In the genomic region with DNA sequence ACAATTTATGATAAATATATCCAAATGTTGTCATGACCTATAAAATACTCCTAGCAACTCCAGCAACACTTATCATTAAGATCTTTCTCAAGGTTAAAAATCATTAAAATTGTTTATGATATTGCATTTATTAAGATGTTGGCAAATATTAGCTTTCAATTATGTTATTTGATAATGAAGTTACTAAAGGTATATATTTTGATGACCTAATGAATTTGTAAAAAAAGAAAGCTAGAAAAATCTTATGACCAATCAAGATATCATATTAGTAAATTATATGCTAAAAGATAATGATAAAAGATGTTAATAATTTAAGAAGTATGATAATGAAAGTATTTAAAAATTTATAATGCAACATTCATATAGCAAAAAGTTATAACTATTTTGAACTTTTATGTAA, we compare ENCODE assay signal across 2 cellular contexts.
TF ChIP-seq lines count a peak whose summit lies in the region.

No MANE protein-coding gene starts in this region.

TF ChIP-seq in HepG2, 621 proteins besides CTCF, POLR2A, EP300 and RAD21:
- TF ChIP-seq ZNF253 (CRISPR knock-in tag; IDR thresholded peaks at IDR 0.05; ENCODE audit: borderline replicate concordance): no peak
- peak in 1 of 2 experiments; percentile 62; a peak in 2 of 4 replicates for TF ChIP-seq MAFK (conservative IDR thresholded peaks at IDR 0.05 in 1 of 2, IDR thresholded peaks at IDR 0.05 in 1 of 2; ENCODE audit: low read length in 2 of 2)
- TF ChIP-seq MAFF (IDR thresholded peaks at IDR 0.05; ENCODE audit: low read depth, low read length): peak; percentile 36; the same call in 1 of the 2 replicates
TF ChIP-seq in HepG2: peak in this region for 2.

TF ChIP-seq in K562, 482 proteins besides CTCF, POLR2A, EP300 and RAD21 (continued from another document):
- peak; percentile 56 for TF ChIP-seq ZNF316 (IDR thresholded peaks at IDR 0.05)
- no peak for TF ChIP-seq GABPA (tag; conservative IDR thresholded peaks at IDR 0.05; ENCODE audit: low read depth)
- no peak for TF ChIP-seq ILK (tag; IDR thresholded peaks at IDR 0.05; ENCODE audit: borderline replicate concordance, low read depth)
- TF ChIP-seq, protein P1, sequence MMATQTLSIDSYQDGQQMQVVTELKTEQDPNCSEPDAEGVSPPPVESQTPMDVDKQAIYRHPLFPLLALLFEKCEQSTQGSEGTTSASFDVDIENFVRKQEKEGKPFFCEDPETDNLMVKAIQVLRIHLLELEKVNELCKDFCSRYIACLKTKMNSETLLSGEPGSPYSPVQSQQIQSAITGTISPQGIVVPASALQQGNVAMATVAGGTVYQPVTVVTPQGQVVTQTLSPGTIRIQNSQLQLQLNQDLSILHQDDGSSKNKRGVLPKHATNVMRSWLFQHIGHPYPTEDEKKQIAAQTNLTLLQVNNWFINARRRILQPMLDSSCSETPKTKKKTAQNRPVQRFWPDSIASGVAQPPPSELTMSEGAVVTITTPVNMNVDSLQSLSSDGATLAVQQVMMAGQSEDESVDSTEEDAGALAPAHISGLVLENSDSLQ (IDR thresholded peaks at IDR 0.05): no peak
- TF ChIP-seq SP1 (CRISPR knock-in tag; IDR thresholded peaks at IDR 0.05): no peak
- no peak for TF ChIP-seq CC2D1A (IDR thresholded peaks at IDR 0.05)
